ENCODE assay signal across 1 cellular context in the genomic region with DNA sequence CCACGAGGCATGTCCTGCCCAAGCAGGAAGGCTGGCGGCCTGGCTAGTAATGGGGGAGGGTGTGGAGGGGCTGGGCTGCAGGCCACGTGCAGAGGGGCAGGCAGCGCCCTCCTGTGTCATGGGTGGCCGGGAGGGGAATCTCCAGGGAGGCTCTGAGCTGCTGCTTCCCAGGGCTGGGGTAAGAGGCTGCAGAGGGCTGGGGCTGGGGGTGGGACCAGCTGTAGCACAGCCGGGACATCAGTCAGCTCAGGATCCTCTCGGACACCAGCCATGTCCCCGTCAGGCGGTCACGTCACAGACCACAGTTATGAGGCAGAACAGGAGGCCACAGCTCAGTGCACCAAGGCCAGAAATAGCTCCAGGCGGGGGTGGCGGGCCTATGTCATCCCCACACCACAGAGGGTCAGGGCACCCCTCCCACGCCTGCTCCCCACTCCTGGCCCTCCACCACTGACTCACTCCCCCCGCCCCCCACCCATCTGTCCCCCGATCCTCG.
TF ChIP-seq lines count a peak whose summit lies in the region.

No MANE protein-coding gene starts in this region.

TF ChIP-seq in HEK293, 187 proteins besides CTCF, POLR2A, EP300 and RAD21 (continued from another document):
- TF ChIP-seq, protein P1, sequence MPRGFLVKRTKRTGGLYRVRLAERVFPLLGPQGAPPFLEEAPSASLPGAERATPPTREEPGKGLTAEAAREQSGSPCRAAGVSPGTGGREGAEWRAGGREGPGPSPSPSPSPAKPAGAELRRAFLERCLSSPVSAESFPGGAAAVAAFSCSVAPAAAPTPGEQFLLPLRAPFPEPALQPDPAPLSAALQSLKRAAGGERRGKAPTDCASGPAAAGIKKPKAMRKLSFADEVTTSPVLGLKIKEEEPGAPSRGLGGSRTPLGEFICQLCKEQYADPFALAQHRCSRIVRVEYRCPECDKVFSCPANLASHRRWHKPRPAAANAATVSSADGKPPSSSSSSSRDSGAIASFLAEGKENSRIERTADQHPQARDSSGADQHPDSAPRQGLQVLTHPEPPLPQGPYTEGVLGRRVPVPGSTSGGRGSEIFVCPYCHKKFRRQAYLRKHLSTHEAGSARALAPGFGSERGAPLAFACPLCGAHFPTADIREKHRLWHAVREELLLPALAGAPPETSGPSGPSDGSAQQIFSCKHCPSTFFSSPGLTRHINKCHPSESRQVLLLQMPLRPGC (tag by site-specific recombination; IDR thresholded peaks at IDR 0.05): no peak
- TF ChIP-seq, protein P2, sequence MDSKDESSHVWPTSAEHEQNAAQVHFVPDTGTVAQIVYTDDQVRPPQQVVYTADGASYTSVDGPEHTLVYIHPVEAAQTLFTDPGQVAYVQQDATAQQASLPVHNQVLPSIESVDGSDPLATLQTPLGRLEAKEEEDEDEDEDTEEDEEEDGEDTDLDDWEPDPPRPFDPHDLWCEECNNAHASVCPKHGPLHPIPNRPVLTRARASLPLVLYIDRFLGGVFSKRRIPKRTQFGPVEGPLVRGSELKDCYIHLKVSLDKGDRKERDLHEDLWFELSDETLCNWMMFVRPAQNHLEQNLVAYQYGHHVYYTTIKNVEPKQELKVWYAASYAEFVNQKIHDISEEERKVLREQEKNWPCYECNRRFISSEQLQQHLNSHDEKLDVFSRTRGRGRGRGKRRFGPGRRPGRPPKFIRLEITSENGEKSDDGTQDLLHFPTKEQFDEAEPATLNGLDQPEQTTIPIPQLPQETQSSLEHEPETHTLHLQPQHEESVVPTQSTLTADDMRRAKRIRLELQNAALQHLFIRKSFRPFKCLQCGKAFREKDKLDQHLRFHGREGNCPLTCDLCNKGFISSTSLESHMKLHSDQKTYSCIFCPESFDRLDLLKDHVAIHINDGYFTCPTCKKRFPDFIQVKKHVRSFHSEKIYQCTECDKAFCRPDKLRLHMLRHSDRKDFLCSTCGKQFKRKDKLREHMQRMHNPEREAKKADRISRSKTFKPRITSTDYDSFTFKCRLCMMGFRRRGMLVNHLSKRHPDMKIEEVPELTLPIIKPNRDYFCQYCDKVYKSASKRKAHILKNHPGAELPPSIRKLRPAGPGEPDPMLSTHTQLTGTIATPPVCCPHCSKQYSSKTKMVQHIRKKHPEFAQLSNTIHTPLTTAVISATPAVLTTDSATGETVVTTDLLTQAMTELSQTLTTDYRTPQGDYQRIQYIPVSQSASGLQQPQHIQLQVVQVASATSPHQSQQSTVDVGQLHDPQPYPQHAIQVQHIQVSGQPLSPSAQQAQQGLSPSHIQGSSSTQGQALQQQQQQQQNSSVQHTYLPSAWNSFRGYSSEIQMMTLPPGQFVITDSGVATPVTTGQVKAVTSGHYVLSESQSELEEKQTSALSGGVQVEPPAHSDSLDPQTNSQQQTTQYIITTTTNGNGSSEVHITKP (tag by site-specific recombination; IDR thresholded peaks at IDR 0.05): no peak
- no peak for TF ChIP-seq ZNF248 (tag by site-specific recombination; IDR thresholded peaks at IDR 0.05)
